In genomic region chr3:72336821-72337479, GRCh38 we compare ENCODE assay signal across 8 cellular contexts.
DNase-seq lines count a peak whose midpoint lies in the region; ATAC-seq, FAIRE-seq and TF ChIP-seq lines count a peak whose summit lies in the region.

No MANE protein-coding gene starts in this region.

- no peaks in the 10 kb centered on the region for H4K20me1 ChIP-seq in smooth muscle cell (ENCODE audit: low read depth)

- ATAC-seq in left ventricle myocardium superior (peak; percentile 93), GM21717 (IDR thresholded peaks at IDR 0.05; ENCODE audit: unreplicated experiment) (no peak)

- DNase-seq in HTR-8/SVneo (ENCODE audit: insufficient read length, low spot score) (no peak), UCSD-AML1 (lab: John Stamatoyannopoulos, UW; ENCODE audit: unreplicated experiment) (peak; percentile 64), left ventricle myocardium superior (peak; percentile 90), smooth muscle cell (lab: John Stamatoyannopoulos, UW; ENCODE audit: unreplicated experiment) (peak; percentile 12), GM19240 (ENCODE audit: insufficient read length, low spot score) (no peak), HK-2 (ENCODE audit: unreplicated experiment) (no peak), hippocampal formation (lab: John Stamatoyannopoulos, UW) (no peak)

- H3K36me3 ChIP-seq in smooth muscle cell (ENCODE audit: low read depth), result no peaks in the 10 kb centered on the region

- H3K4me3 ChIP-seq in smooth muscle cell, result no peak overlapping the region

- TF ChIP-seq CTCF in smooth muscle cell (IDR thresholded peaks at IDR 0.05; ENCODE audit: borderline replicate concordance, insufficient read depth, poor library complexity, severe bottlenecking), result no peak

- H3K4me1 ChIP-seq in smooth muscle cell (ENCODE audit: low read depth), result peaks cover 11% of the 10 kb centered on the region

- peak overlapping the region; percentile 58 for H3K4me2 ChIP-seq in smooth muscle cell

- H3K9me3 ChIP-seq in smooth muscle cell (replicated peaks; ENCODE audit: low read depth), result no peaks in the 10 kb centered on the region

- H3K79me2 ChIP-seq in smooth muscle cell (ENCODE audit: low read depth), result no peaks in the 10 kb centered on the region

- H3K27ac ChIP-seq in smooth muscle cell (ENCODE audit: low read depth), result no peak overlapping the region

- 54% methylated on average over 24 of the region's 24 CpGs for WGBS in smooth muscle cell (ENCODE audit: low lambda C conversion rate)

- peak; percentile 99 for FAIRE-seq in HTR-8/SVneo (lab: Jason Lieb, UNC)

- H3K9ac ChIP-seq in smooth muscle cell (ENCODE audit: low read depth), result no peak overlapping the region

- peaks cover 10% of the 10 kb centered on the region for H3F3A ChIP-seq in smooth muscle cell (ENCODE audit: low read depth)

- intact Hi-C loops in left ventricle myocardium superior (cut with micrococcal nuclease), result no loop called here

- peak overlapping the region; percentile 41 for H2AFZ ChIP-seq in smooth muscle cell (ENCODE audit: low read depth)

- no peaks in the 10 kb centered on the region for H3K27me3 ChIP-seq in smooth muscle cell (ENCODE audit: low read depth)

Comparison
In these comparisons a context has a peak if more than half of its experiments do, and no peak if none do; other contexts are left out.
1. DNase-seq: peak in UCSD-AML1 (single experiment), left ventricle myocardium superior (single experiment) and smooth muscle cell (single experiment); none in HTR-8/SVneo (single experiment), GM19240 (single experiment), HK-2 (single experiment) and hippocampal formation (0 of 2).